Comparison of ENCODE assay signal across 1 cellular context in genomic region chr12:46770501-46771183, GRCh38.
TF ChIP-seq lines count a peak whose summit lies in the region.

No MANE protein-coding gene starts in this region.

TF ChIP-seq in HepG2, 621 proteins besides CTCF, POLR2A, EP300 and RAD21 (continued from another document and continues in another):
- no peak for TF ChIP-seq STAT6 (CRISPR knock-in tag; IDR thresholded peaks at IDR 0.05; ENCODE audit: borderline replicate concordance)
- TF ChIP-seq FUBP1 (CRISPR knock-in tag; IDR thresholded peaks at IDR 0.05; ENCODE audit: borderline replicate concordance): no peak
- no peak for TF ChIP-seq ZNF225 (CRISPR knock-in tag; IDR thresholded peaks at IDR 0.05)
- TF ChIP-seq FOXJ3 (CRISPR knock-in tag; IDR thresholded peaks at IDR 0.05; ENCODE audit: borderline replicate concordance): peak; percentile 76; the same call in 1 of the 2 replicates
- TF ChIP-seq RXRA (CRISPR knock-in tag; IDR thresholded peaks at IDR 0.05): peak; percentile 70; the same call in 1 of the 2 replicates
- no peak for TF ChIP-seq ZNF136 (CRISPR knock-in tag; IDR thresholded peaks at IDR 0.05; ENCODE audit: low read depth)
- peak; percentile 10; the same call in 1 of the 2 replicates for TF ChIP-seq CREM (IDR thresholded peaks at IDR 0.05)
- no peak for TF ChIP-seq CREM (CRISPR knock-in tag; IDR thresholded peaks at IDR 0.05)
- peak; percentile 72; the same call in 1 of the 2 replicates for TF ChIP-seq PITX1 (CRISPR knock-in tag; IDR thresholded peaks at IDR 0.05)
- TF ChIP-seq AHDC1 (CRISPR knock-in tag; IDR thresholded peaks at IDR 0.05; ENCODE audit: borderline replicate concordance): peak; percentile 91
- TF ChIP-seq SALL1 (CRISPR knock-in tag; IDR thresholded peaks at IDR 0.05): peak; percentile 66; the same call in 1 of the 2 replicates
- peak; percentile 39; the same call in 1 of the 2 replicates for TF ChIP-seq REPIN1 (CRISPR knock-in tag; IDR thresholded peaks at IDR 0.05; ENCODE audit: borderline replicate concordance, low read depth)
- no peak for TF ChIP-seq CBX2 (IDR thresholded peaks at IDR 0.05; ENCODE audit: low read depth, low read length)
- no peak for TF ChIP-seq CBX2 (CRISPR knock-in tag; IDR thresholded peaks at IDR 0.05; ENCODE audit: low read depth)
- no peak for TF ChIP-seq ZFP90 (CRISPR knock-in tag; IDR thresholded peaks at IDR 0.05; ENCODE audit: borderline replicate concordance)
- no peak for TF ChIP-seq SYNCRIP (IDR thresholded peaks at IDR 0.05; ENCODE audit: insufficient read depth, low read depth, low read length)
- peak; percentile 69; the same call in 1 of the 2 replicates for TF ChIP-seq SOX5 (CRISPR knock-in tag; IDR thresholded peaks at IDR 0.05; ENCODE audit: borderline replicate concordance)
- TF ChIP-seq ATF4 (CRISPR knock-in tag; IDR thresholded peaks at IDR 0.05): no peak
- TF ChIP-seq MEIS2 (CRISPR knock-in tag; IDR thresholded peaks at IDR 0.05): 0 out of 2 replicates have a peak, but pooled peaks have one; percentile 54
- TF ChIP-seq TCF7 (IDR thresholded peaks at IDR 0.05; ENCODE audit: low read depth): peak; percentile 15; the same call in 1 of the 2 replicates
- no peak for TF ChIP-seq DZIP1 (CRISPR knock-in tag; IDR thresholded peaks at IDR 0.05)
- TF ChIP-seq NCOA2 (CRISPR knock-in tag; IDR thresholded peaks at IDR 0.05): peak; percentile 62
- TF ChIP-seq ZNF224 (CRISPR knock-in tag; IDR thresholded peaks at IDR 0.05): no peak; the same call in 1 of the 2 replicates
- no peak for TF ChIP-seq AKNA (CRISPR knock-in tag; IDR thresholded peaks at IDR 0.05; ENCODE audit: borderline replicate concordance)
- peak; percentile 55; the same call in 1 of the 2 replicates for TF ChIP-seq IRF2 (CRISPR knock-in tag; IDR thresholded peaks at IDR 0.05)
- TF ChIP-seq NR2F2 (IDR thresholded peaks at IDR 0.05; ENCODE audit: borderline replicate concordance, low read depth): no peak
- no peak for TF ChIP-seq ZNF354B (CRISPR knock-in tag; IDR thresholded peaks at IDR 0.05)
- no peak for TF ChIP-seq PBX3 (CRISPR knock-in tag; IDR thresholded peaks at IDR 0.05; ENCODE audit: borderline replicate concordance)
- TF ChIP-seq FOXP1 (IDR thresholded peaks at IDR 0.05): no peak
- peak; percentile 68 for TF ChIP-seq FOXP1 (CRISPR knock-in tag; IDR thresholded peaks at IDR 0.05)
- no peak for TF ChIP-seq MATR3 (CRISPR knock-in tag; IDR thresholded peaks at IDR 0.05)
- peak; percentile 44; the same call in 1 of the 2 replicates for TF ChIP-seq PHF21A (CRISPR knock-in tag; IDR thresholded peaks at IDR 0.05)
- no peak for TF ChIP-seq PATZ1 (CRISPR knock-in tag; IDR thresholded peaks at IDR 0.05)
- no peak for TF ChIP-seq ZBTB3 (CRISPR knock-in tag; IDR thresholded peaks at IDR 0.05; ENCODE audit: borderline replicate concordance, low read depth)
